In the genomic region with DNA sequence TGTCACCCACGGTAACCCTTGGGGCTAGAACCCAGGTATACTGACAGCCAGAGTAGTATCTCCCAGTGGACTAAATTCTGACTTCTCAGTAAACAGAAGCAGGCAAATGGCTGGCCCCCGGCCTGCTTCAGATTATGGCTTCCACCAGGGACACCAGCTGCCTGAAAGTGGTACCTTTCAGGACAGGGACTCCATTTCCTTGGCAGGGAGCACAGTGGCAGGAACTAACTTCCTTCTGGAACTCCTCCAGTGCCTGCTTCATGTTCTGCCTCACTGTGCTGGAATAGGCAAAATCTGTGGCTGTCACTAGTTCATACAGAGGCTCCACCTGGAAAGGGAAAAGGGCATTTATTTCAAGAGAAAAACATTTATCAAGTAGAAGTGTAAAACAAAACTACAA, we compare ENCODE assay signal across 19 cellular contexts. TPM values are rescaled to one million over a fixed set of nuclear protein-coding genes. Genes with fewer than 3 reads are reported as not detected.
DNase-seq lines count a peak whose midpoint lies in the region; ATAC-seq lines count a peak whose summit lies in the region.
"Had no signal": no experiment of that assay in that cellular context is flagged by ENCODE, and none has a peak within 500 bp of the region (broad histone marks: within the 10 kb centered on the region; RNA-seq: fewer than 3 reads in every experiment).

No MANE protein-coding gene starts in this region.

- DNase-seq in AG08395 (ENCODE audit: low spot score), result peak; percentile 11
- DNase-seq in G401 (ENCODE audit: low spot score), result peak; percentile 96
- peak; percentile 64 to 77 for DNase-seq in cerebellar nuclear complex (lab: John Stamatoyannopoulos, UW)
- peak; percentile 7 for DNase-seq in pons (ENCODE audit: low spot score)
- no peak for DNase-seq in NCI-H226
- DNase-seq: Caco-2; CD4-positive, CD25-positive, alpha-beta regulatory T cell; CD8-positive, alpha-beta T cell; DMS153; DND-41; GDM1; H9 had no signal

- ATAC-seq in HG02852 (IDR thresholded peaks at IDR 0.05; ENCODE audit: unreplicated experiment), result no peak
- ATAC-seq: CD8-positive, alpha-beta T cell; GM12878; GM23338; HCT116 had no signal

- in situ Hi-C loops in G401 (cut with HindIII; ENCODE audit: low sequenced_read_pairs), result no loop called here

RNA-seq across cellular contexts. Expression of gene C8B, which starts 32.7 kb away (rescaled TPM):
- not detected in 2 replicates for total RNA-seq in G401 (2014; rRNA removed; shearing (Covaris generic))
- total RNA-seq: A172; B cell; Caco-2; CD8-positive, alpha-beta T cell; GM12878; GM23338; H4; H9 had no signal
